25 cellular contexts compared by ENCODE assay signal in genomic region chr19:48302600-48302959, GRCh38. TPM values are rescaled to one million over a fixed set of nuclear protein-coding genes. Genes with fewer than 3 reads are reported as not detected.
"Had no signal": no experiment of that assay in that cellular context is flagged by ENCODE, and none has a peak within 500 bp of the region (broad histone marks: within the 10 kb centered on the region; RNA-seq: fewer than 3 reads in every experiment).

No MANE protein-coding gene starts in this region.

- H3K27me3 ChIP-seq: left lung, neutrophil, ovary, right atrium auricular region, right lobe of liver, tibial nerve, upper lobe of left lung, vagina had no signal

- ATAC-seq: left colon; left lung; naive thymus-derived CD8-positive, alpha-beta T cell; stimulated activated naive CD8-positive, alpha-beta T cell treated with anti-CD3 and anti-CD28 coated beads, Interleukin-15, amount 100 ng/mL, for 72 hours had no signal

- H3K4me3 ChIP-seq: left lung, lower lobe of right lung, ovary, right atrium auricular region, right lobe of liver, smooth muscle cell, tibial nerve, upper lobe of left lung, vagina had no signal

- H3K4me2 ChIP-seq: smooth muscle cell had no signal

- DNase-seq: hypothalamus; immature natural killer cell; kidney; left colon; left lung; lower lobe of right lung; mammary epithelial cell; mesenchymal stem cell; naive thymus-derived CD8-positive, alpha-beta T cell; occipital lobe; ovary; stimulated activated CD4-positive, alpha-beta T cell treated with anti-CD3 and anti-CD28 coated beads, Interleukin-1b, Interleukin-23, amount 100 ng/mL, for 48 hours; stimulated activated CD4-positive, alpha-beta T cell treated with anti-CD3 and anti-CD28 coated beads, Interleukin-2, amount 100 ng/mL, for 48 hours; stimulated activated CD4-positive, alpha-beta T cell treated with anti-CD3 and anti-CD28 coated beads, Interleukin-4, amount 100 ng/mL, for 4 hours; stimulated activated CD8-positive, alpha-beta memory T cell treated with anti-CD3 and anti-CD28 coated beads, Interleukin-4, amount 100 ng/mL, for 48 hours; stimulated activated naive CD4-positive, alpha-beta T cell treated with Interleukin-2 at 50 U/mL for 16 hours; stimulated activated naive CD8-positive, alpha-beta T cell treated with anti-CD3 and anti-CD28 coated beads, Interleukin-15, amount 100 ng/mL, for 72 hours; substantia nigra had no signal

- H3K36me3 ChIP-seq: left lung, lower lobe of right lung, neutrophil, ovary, right atrium auricular region, right lobe of liver, tibial nerve, upper lobe of left lung, vagina had no signal

- H3K9me3 ChIP-seq: left lung, lower lobe of right lung, neutrophil, ovary, right atrium auricular region, right lobe of liver, tibial nerve, upper lobe of left lung, vagina had no signal

- H3K4me1 ChIP-seq: left lung, lower lobe of right lung, right atrium auricular region, right lobe of liver, tibial nerve, upper lobe of left lung, vagina had no signal

- H3K27ac ChIP-seq: left lung, lower lobe of right lung, neutrophil, ovary, right atrium auricular region, right lobe of liver, tibial nerve, upper lobe of left lung, vagina had no signal

RNA-seq across cellular contexts. Expression of gene ZNF114, which starts 32.7 kb away (rescaled TPM):
- total RNA-seq: naive thymus-derived CD8-positive, alpha-beta T cell; vagina had no signal
